In genomic region chr9:123415593-123415930, GRCh38 we compare ENCODE assay signal across 20 cellular contexts. TPM values are rescaled to one million over a fixed set of nuclear protein-coding genes. Genes with fewer than 3 reads are reported as not detected.
DNase-seq lines count a peak whose midpoint lies in the region; ATAC-seq, FAIRE-seq and TF ChIP-seq lines count a peak whose summit lies in the region.
"Had no signal": no experiment of that assay in that cellular context is flagged by ENCODE, and none has a peak within 500 bp of the region (broad histone marks: within the 10 kb centered on the region; RNA-seq: fewer than 3 reads in every experiment).

No MANE protein-coding gene starts in this region.

- no peak overlapping the region for H3K9ac ChIP-seq in BLaER1 treated with 17β-estradiol and CSF1 and Interleukin-3, amounts not matched to agents 10 nM and 100 nM
- H3K9ac ChIP-seq: GM23248 had no signal

- H3K27me3 ChIP-seq in BLaER1 treated with 17β-estradiol and CSF1 and Interleukin-3, amounts not matched to agents 10 nM and 100 nM = peaks cover 0 to 8% (median 0%) of the 10 kb centered on the region in 11 experiments; a peak in 1 of 22 replicates
- H3K27me3 ChIP-seq in small intestine (ENCODE audit: control insufficient read depth in 2 of 2, insufficient read depth in 2 of 2, low read length in 2 of 2) = no peaks in the 10 kb centered on the region
- no peaks in the 10 kb centered on the region for H3K27me3 ChIP-seq in upper lobe of right lung

- WGBS in small intestine, 3 donors = 93 to 96% (median 94%) methylated on average over 8 of the region's 8 CpGs

- no peak overlapping the region for H3K27ac Mint-ChIP-seq in chondrocyte (ENCODE audit: unreplicated experiment)
- H3K27ac Mint-ChIP-seq in stimulated activated effector memory CD8-positive, alpha-beta T cell treated with anti-CD3 and anti-CD28 coated beads, Interleukin-12 subunit alpha, Interleukin-12 subunit beta, amount 100 ng/mL, for 72 hours = peak overlapping the region; percentile 18
- H3K27ac Mint-ChIP-seq: B cell; CD8-positive, alpha-beta T cell had no signal

- intact Hi-C loops in mucosa of descending colon (cut with DNase I, micrococcal nuclease) (no loop called here), upper lobe of right lung (cut with DNase I) (no loop called here)

- H3K27me3 Mint-ChIP-seq in chondrocyte (ENCODE audit: low read depth) = no peaks in the 10 kb centered on the region
- H3K27me3 Mint-ChIP-seq: B cell had no signal

- H3K4me3 Mint-ChIP-seq in chondrocyte (ENCODE audit: unreplicated experiment) = no peak overlapping the region
- H3K4me3 Mint-ChIP-seq in stimulated activated effector memory CD8-positive, alpha-beta T cell treated with anti-CD3 and anti-CD28 coated beads, Interleukin-12 subunit alpha, Interleukin-12 subunit beta, amount 100 ng/mL, for 72 hours = no peak overlapping the region
- H3K4me3 Mint-ChIP-seq: B cell; CD14-positive monocyte; CD8-positive, alpha-beta T cell; H9 had no signal

- H4K20me1 ChIP-seq in BLaER1 treated with 17β-estradiol and CSF1 and Interleukin-3, amounts not matched to agents 10 nM and 100 nM = peaks cover 16 to 61% (median 30%) of the 10 kb centered on the region in 11 experiments; a peak in 20 of 22 replicates

- no peaks in the 10 kb centered on the region for H3K9me3 ChIP-seq in BLaER1 treated with 17β-estradiol and CSF1 and Interleukin-3, amounts not matched to agents 10 nM and 100 nM (replicated peaks in 1 of 11)
- H3K9me3 ChIP-seq in mucosa of descending colon (no peaks in the 10 kb centered on the region), small intestine (ENCODE audit: control insufficient read depth, low read depth) (no peaks in the 10 kb centered on the region), upper lobe of right lung (no peaks in the 10 kb centered on the region)

- no peaks in the 10 kb centered on the region for H3K4me1 Mint-ChIP-seq in chondrocyte (ENCODE audit: low read depth)
- no peaks in the 10 kb centered on the region for H3K4me1 Mint-ChIP-seq in stimulated activated effector memory CD8-positive, alpha-beta T cell treated with anti-CD3 and anti-CD28 coated beads, Interleukin-12 subunit alpha, Interleukin-12 subunit beta, amount 100 ng/mL, for 72 hours
- H3K4me1 Mint-ChIP-seq: B cell, CD14-positive monocyte had no signal

- H3K27ac ChIP-seq in BLaER1 treated with 17β-estradiol and CSF1 and Interleukin-3, amounts not matched to agents 10 nM and 100 nM = no peak overlapping the region
- H3K27ac ChIP-seq in small intestine (ENCODE audit: low read depth in 1 of 2, low read length in 1 of 2) (no peak overlapping the region), upper lobe of right lung (no peak overlapping the region)
- H3K27ac ChIP-seq: GM23248 had no signal

- DNase-seq in chondrocyte (ENCODE audit: low spot score) (peak; percentile 87), mucosa of descending colon (peak in 2 of 3 donors; percentile 12 to 37), small intestine (no peak), upper lobe of right lung (no peak)
- no peak for DNase-seq in stimulated activated effector memory CD8-positive, alpha-beta T cell treated with anti-CD3 and anti-CD28 coated beads, Interleukin-12 subunit alpha, Interleukin-12 subunit beta, amount 100 ng/mL, for 72 hours (ENCODE audit: low spot score in 2 of 2)
- DNase-seq: COR-L47, DMS153, DMS79 treated with DMSO at 0.1 percent for 48 hours, EL, H9 had no signal

- no peak for FAIRE-seq in small intestine (lab: Jason Lieb, UNC)
- FAIRE-seq: A204.1, D721Med, G401.6, GM12891 had no signal

- peaks cover 9 to 94% (median 31%) of the 10 kb centered on the region in 11 experiments; a peak in 18 of 22 replicates for H3K36me3 ChIP-seq in BLaER1 treated with 17β-estradiol and CSF1 and Interleukin-3, amounts not matched to agents 10 nM and 100 nM
- H3K36me3 ChIP-seq in mucosa of descending colon (ENCODE audit: low read depth) (no peaks in the 10 kb centered on the region), small intestine (ENCODE audit: control insufficient read depth in 2 of 2, insufficient read depth in 2 of 2, low read length in 2 of 2) (peaks cover 2 to 6% of the 10 kb centered on the region in 2 donors), upper lobe of right lung (no peaks in the 10 kb centered on the region)

- TF ChIP-seq CTCF in chondrocyte (IDR thresholded peaks at IDR 0.05) (no peak), mucosa of descending colon (IDR thresholded peaks at IDR 0.05) (no peak), upper lobe of right lung (IDR thresholded peaks at IDR 0.05) (no peak)

- peaks cover 7% of the 10 kb centered on the region for H3K36me3 Mint-ChIP-seq in chondrocyte (ENCODE audit: low read depth)
- H3K36me3 Mint-ChIP-seq in stimulated activated effector memory CD8-positive, alpha-beta T cell treated with anti-CD3 and anti-CD28 coated beads, Interleukin-12 subunit alpha, Interleukin-12 subunit beta, amount 100 ng/mL, for 72 hours = no peaks in the 10 kb centered on the region

- H3K9me3 Mint-ChIP-seq in chondrocyte (ENCODE audit: low read depth) = no peaks in the 10 kb centered on the region
- H3K9me3 Mint-ChIP-seq in stimulated activated effector memory CD8-positive, alpha-beta T cell treated with anti-CD3 and anti-CD28 coated beads, Interleukin-12 subunit alpha, Interleukin-12 subunit beta, amount 100 ng/mL, for 72 hours = no peaks in the 10 kb centered on the region
- H3K9me3 Mint-ChIP-seq: CD14-positive monocyte; CD8-positive, alpha-beta T cell; H9 had no signal

- ATAC-seq in mucosa of descending colon (no peak), HG02840 (IDR thresholded peaks at IDR 0.05; ENCODE audit: low FRiP score, unreplicated experiment) (no peak), upper lobe of right lung (no peak)
- no peak for ATAC-seq in stimulated activated effector memory CD8-positive, alpha-beta T cell treated with anti-CD3 and anti-CD28 coated beads, Interleukin-12 subunit alpha, Interleukin-12 subunit beta, amount 100 ng/mL, for 72 hours
- ATAC-seq: CD8-positive, alpha-beta T cell had no signal

- H3K4me3 ChIP-seq in BLaER1 treated with 17β-estradiol and CSF1 and Interleukin-3, amounts not matched to agents 10 nM and 100 nM = no peak overlapping the region
- H3K4me3 ChIP-seq in mucosa of descending colon (no peak overlapping the region), small intestine (ENCODE audit: low read depth in 1 of 2, low read length in 2 of 2) (no peak overlapping the region), upper lobe of right lung (no peak overlapping the region)
- H3K4me3 ChIP-seq: GM23248 had no signal

- H3K4me2 ChIP-seq in BLaER1 treated with 17β-estradiol and CSF1 and Interleukin-3, amounts not matched to agents 10 nM and 100 nM = peak overlapping the region in 9 of 11 experiments; percentile 21 to 76 (median 57); a peak in 18 of 22 replicates

- peaks cover 0 to 28% (median 18%) of the 10 kb centered on the region in 10 experiments; a peak in 16 of 20 replicates for H3K4me1 ChIP-seq in BLaER1 treated with 17β-estradiol and CSF1 and Interleukin-3, amounts not matched to agents 10 nM and 100 nM
- H3K4me1 ChIP-seq in mucosa of descending colon (ENCODE audit: low read depth) (no peaks in the 10 kb centered on the region), small intestine (ENCODE audit: control insufficient read depth in 2 of 2, insufficient read depth in 1 of 2, low read depth in 1 of 2, low read length in 1 of 2) (no peaks in the 10 kb centered on the region), upper lobe of right lung (no peaks in the 10 kb centered on the region)

RNA-seq across cellular contexts. Expression of gene CRB2, which starts 59.6 kb away (rescaled TPM):
- total RNA-seq in chondrocyte (0.07 TPM in 1 of 3 replicates, not detected in the others), mucosa of descending colon (1 to 10 TPM in 2 of 3 donors, under 1 TPM in 1; 0.47 to 3.7 (median 1.1) TPM), upper lobe of right lung (0.93 TPM)
- under 1 TPM in 1 of 3 donors, not detected in 2; 0.06 TPM for polyA plus RNA-seq in small intestine
- total RNA-seq: CD8-positive, alpha-beta T cell; GM23248 had no signal
- polyA plus RNA-seq: CD14-positive monocyte, GM23248 had no signal

Comparison
In these comparisons a context has a peak if more than half of its experiments do, and no peak if none do; other contexts are left out.
1. DNase-seq: peak in chondrocyte (single experiment) and mucosa of descending colon (2 of 3); none in stimulated activated effector memory CD8-positive, alpha-beta T cell treated with anti-CD3 and anti-CD28 coated beads, Interleukin-12 subunit alpha, Interleukin-12 subunit beta, amount 100 ng/mL, for 72 hours (0 of 2), small intestine (single experiment) and upper lobe of right lung (single experiment).